1 cellular context compared by ENCODE assay signal in genomic region chr22:36977401-36977861, GRCh38.
A peak's percentile ranks its signal among the peaks of the same experiment; 100 is the strongest.
TF ChIP-seq lines count a peak whose summit lies in the region.

No MANE protein-coding gene starts in this region.

TF ChIP-seq in HEK293, 187 proteins besides CTCF, POLR2A, EP300 and RAD21 (continued from another document):
- TF ChIP-seq HIC1 (tag by site-specific recombination; IDR thresholded peaks at IDR 0.05) = peak; percentile 39; the same call in 1 of the 2 replicates
- peak; percentile 75 for TF ChIP-seq PATZ1 (tag by site-specific recombination; IDR thresholded peaks at IDR 0.05)
- TF ChIP-seq YY2 (tag by site-specific recombination; IDR thresholded peaks at IDR 0.05) = peak; percentile 49
- TF ChIP-seq KLF9 (tag by site-specific recombination; IDR thresholded peaks at IDR 0.05; ENCODE audit: low read depth) = 0 out of 2 replicates have a peak, but pooled peaks have one; percentile 10
